Comparison of ENCODE assay signal across 1 cellular context in the genomic region with DNA sequence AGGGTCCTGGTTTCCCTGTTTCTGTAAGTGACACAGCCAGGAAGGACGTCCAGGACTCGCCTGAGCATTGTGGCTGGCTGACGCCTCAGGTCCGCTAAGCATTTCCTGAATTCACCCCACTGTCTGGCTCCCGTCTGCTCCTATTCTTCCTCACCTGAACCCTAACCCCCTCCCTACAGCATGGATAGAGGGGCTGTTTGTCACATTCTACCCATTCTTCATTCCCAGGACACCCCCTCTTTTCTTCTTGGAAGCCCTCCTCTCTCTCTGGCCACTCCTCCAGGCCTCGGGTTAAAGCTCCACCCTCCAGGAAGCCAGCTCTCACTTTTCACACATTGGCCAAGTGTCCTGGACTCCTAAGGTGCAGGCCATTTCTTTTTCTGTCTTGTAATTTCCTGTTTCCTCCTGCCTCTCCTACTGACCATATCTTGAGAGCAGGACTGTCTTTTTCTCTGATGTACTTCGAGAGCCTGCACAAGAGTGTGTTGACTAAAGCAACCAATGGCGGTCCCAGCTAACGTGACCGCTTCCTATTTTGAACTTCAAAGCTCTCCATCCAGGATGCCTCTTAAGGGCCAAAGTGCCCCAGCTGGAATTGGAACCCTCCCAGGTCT.
A peak's percentile ranks its signal among the peaks of the same experiment; 100 is the strongest.
TF ChIP-seq lines count a peak whose summit lies in the region.

No MANE protein-coding gene starts in this region.

TF ChIP-seq in HepG2, 621 proteins besides CTCF, POLR2A, EP300 and RAD21 (continued from another document and continues in another):
- TF ChIP-seq, protein P1, sequence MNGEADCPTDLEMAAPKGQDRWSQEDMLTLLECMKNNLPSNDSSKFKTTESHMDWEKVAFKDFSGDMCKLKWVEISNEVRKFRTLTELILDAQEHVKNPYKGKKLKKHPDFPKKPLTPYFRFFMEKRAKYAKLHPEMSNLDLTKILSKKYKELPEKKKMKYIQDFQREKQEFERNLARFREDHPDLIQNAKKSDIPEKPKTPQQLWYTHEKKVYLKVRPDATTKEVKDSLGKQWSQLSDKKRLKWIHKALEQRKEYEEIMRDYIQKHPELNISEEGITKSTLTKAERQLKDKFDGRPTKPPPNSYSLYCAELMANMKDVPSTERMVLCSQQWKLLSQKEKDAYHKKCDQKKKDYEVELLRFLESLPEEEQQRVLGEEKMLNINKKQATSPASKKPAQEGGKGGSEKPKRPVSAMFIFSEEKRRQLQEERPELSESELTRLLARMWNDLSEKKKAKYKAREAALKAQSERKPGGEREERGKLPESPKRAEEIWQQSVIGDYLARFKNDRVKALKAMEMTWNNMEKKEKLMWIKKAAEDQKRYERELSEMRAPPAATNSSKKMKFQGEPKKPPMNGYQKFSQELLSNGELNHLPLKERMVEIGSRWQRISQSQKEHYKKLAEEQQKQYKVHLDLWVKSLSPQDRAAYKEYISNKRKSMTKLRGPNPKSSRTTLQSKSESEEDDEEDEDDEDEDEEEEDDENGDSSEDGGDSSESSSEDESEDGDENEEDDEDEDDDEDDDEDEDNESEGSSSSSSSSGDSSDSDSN (CRISPR knock-in tag; IDR thresholded peaks at IDR 0.05), result no peak
- TF ChIP-seq SAP130 (CRISPR knock-in tag; IDR thresholded peaks at IDR 0.05; ENCODE audit: low read depth) (peak; percentile 45), SMC3 (IDR thresholded peaks at IDR 0.05; ENCODE audit: low read length) (no peak), ZBTB42 (CRISPR knock-in tag; IDR thresholded peaks at IDR 0.05) (no peak), ESRRA (CRISPR knock-in tag; IDR thresholded peaks at IDR 0.05; ENCODE audit: low read depth) (no peak), RNF2 (conservative IDR thresholded peaks at IDR 0.05; ENCODE audit: low read depth) (peak; percentile 55), LCORL (IDR thresholded peaks at IDR 0.05) (no peak), LCORL (CRISPR knock-in tag; IDR thresholded peaks at IDR 0.05) (no peak), ARID2 (CRISPR knock-in tag; IDR thresholded peaks at IDR 0.05; ENCODE audit: borderline replicate concordance) (no peak), TEAD2 (CRISPR knock-in tag; IDR thresholded peaks at IDR 0.05) (no peak), NFKB2 (CRISPR knock-in tag; IDR thresholded peaks at IDR 0.05; ENCODE audit: borderline replicate concordance) (0 out of 2 replicates have a peak, but pooled peaks have one; percentile 35), TGIF2 (CRISPR knock-in tag; IDR thresholded peaks at IDR 0.05) (peak; percentile 48; the same call in 1 of the 2 replicates), MEF2D (CRISPR knock-in tag; IDR thresholded peaks at IDR 0.05) (0 out of 2 replicates have a peak, but pooled peaks have one; percentile 25), TBL1XR1 (IDR thresholded peaks at IDR 0.05; ENCODE audit: borderline replicate concordance, low read length, partially characterized antibody) (no peak), ZSCAN21 (CRISPR knock-in tag; IDR thresholded peaks at IDR 0.05; ENCODE audit: borderline replicate concordance) (peak; percentile 58; the same call in 1 of the 2 replicates), ZNF773 (CRISPR knock-in tag; IDR thresholded peaks at IDR 0.05; ENCODE audit: borderline replicate concordance) (no peak), HDAC6 (IDR thresholded peaks at IDR 0.05; ENCODE audit: low read depth, low read length) (no peak), TEAD3 (CRISPR knock-in tag; optimal IDR thresholded peaks at IDR 0.05; ENCODE audit: borderline replicate concordance) (peak; percentile 4), SRSF4 (IDR thresholded peaks at IDR 0.05; ENCODE audit: low read depth, low read length, poor library complexity, severe bottlenecking) (no peak), FOSL2 (CRISPR knock-in tag; IDR thresholded peaks at IDR 0.05) (no peak), ZMYM4 (CRISPR knock-in tag; IDR thresholded peaks at IDR 0.05) (no peak), RFX3 (CRISPR knock-in tag; IDR thresholded peaks at IDR 0.05) (no peak), RARA (CRISPR knock-in tag; IDR thresholded peaks at IDR 0.05) (0 out of 2 replicates have a peak, but pooled peaks have one; percentile 7), ZBTB3 (CRISPR knock-in tag; IDR thresholded peaks at IDR 0.05; ENCODE audit: borderline replicate concordance, low read depth) (no peak), ZNF558 (CRISPR knock-in tag; IDR thresholded peaks at IDR 0.05; ENCODE audit: borderline replicate concordance) (no peak), GABPB1 (CRISPR knock-in tag; IDR thresholded peaks at IDR 0.05) (peak; percentile 38; the same call in 1 of the 2 replicates), ZNF17 (CRISPR knock-in tag; IDR thresholded peaks at IDR 0.05) (no peak), PHF20 (CRISPR knock-in tag; IDR thresholded peaks at IDR 0.05) (peak; percentile 37; the same call in 1 of the 2 replicates), ZNF589 (CRISPR knock-in tag; conservative IDR thresholded peaks at IDR 0.05) (no peak), POLR2G (IDR thresholded peaks at IDR 0.05; ENCODE audit: low read depth, low read length) (peak; percentile 55; the same call in 1 of the 2 replicates), PTBP1 (IDR thresholded peaks at IDR 0.05; ENCODE audit: low read depth, low read length, poor library complexity, severe bottlenecking) (no peak), NFYB (CRISPR knock-in tag; IDR thresholded peaks at IDR 0.05) (0 out of 2 replicates have a peak, but pooled peaks have one; percentile 21), ZFP36L2 (CRISPR knock-in tag; IDR thresholded peaks at IDR 0.05) (no peak), ZNF605 (CRISPR knock-in tag; IDR thresholded peaks at IDR 0.05) (no peak), ZNF737 (CRISPR knock-in tag; IDR thresholded peaks at IDR 0.05; ENCODE audit: borderline replicate concordance) (no peak), ZKSCAN1 (IDR thresholded peaks at IDR 0.05; ENCODE audit: low read length) (no peak), HOXA7 (CRISPR knock-in tag; IDR thresholded peaks at IDR 0.05) (no peak)
- TF ChIP-seq, protein P2, sequence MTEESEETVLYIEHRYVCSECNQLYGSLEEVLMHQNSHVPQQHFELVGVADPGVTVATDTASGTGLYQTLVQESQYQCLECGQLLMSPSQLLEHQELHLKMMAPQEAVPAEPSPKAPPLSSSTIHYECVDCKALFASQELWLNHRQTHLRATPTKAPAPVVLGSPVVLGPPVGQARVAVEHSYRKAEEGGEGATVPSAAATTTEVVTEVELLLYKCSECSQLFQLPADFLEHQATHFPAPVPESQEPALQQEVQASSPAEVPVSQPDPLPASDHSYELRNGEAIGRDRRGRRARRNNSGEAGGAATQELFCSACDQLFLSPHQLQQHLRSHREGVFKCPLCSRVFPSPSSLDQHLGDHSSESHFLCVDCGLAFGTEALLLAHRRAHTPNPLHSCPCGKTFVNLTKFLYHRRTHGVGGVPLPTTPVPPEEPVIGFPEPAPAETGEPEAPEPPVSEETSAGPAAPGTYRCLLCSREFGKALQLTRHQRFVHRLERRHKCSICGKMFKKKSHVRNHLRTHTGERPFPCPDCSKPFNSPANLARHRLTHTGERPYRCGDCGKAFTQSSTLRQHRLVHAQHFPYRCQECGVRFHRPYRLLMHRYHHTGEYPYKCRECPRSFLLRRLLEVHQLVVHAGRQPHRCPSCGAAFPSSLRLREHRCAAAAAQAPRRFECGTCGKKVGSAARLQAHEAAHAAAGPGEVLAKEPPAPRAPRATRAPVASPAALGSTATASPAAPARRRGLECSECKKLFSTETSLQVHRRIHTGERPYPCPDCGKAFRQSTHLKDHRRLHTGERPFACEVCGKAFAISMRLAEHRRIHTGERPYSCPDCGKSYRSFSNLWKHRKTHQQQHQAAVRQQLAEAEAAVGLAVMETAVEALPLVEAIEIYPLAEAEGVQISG (CRISPR knock-in tag; IDR thresholded peaks at IDR 0.05), result peak; percentile 15; the same call in 1 of the 2 replicates
- TF ChIP-seq, protein P3, sequence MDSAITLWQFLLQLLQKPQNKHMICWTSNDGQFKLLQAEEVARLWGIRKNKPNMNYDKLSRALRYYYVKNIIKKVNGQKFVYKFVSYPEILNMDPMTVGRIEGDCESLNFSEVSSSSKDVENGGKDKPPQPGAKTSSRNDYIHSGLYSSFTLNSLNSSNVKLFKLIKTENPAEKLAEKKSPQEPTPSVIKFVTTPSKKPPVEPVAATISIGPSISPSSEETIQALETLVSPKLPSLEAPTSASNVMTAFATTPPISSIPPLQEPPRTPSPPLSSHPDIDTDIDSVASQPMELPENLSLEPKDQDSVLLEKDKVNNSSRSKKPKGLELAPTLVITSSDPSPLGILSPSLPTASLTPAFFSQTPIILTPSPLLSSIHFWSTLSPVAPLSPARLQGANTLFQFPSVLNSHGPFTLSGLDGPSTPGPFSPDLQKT (CRISPR knock-in tag; IDR thresholded peaks at IDR 0.05; ENCODE audit: borderline replicate concordance), result no peak
- TF ChIP-seq, protein P4, sequence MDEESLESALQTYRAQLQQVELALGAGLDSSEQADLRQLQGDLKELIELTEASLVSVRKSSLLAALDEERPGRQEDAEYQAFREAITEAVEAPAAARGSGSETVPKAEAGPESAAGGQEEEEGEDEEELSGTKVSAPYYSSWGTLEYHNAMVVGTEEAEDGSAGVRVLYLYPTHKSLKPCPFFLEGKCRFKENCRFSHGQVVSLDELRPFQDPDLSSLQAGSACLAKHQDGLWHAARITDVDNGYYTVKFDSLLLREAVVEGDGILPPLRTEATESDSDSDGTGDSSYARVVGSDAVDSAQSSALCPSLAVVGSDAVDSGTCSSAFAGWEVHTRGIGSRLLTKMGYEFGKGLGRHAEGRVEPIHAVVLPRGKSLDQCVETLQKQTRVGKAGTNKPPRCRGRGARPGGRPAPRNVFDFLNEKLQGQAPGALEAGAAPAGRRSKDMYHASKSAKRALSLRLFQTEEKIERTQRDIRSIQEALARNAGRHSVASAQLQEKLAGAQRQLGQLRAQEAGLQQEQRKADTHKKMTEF (CRISPR knock-in tag; IDR thresholded peaks at IDR 0.05), result 0 out of 2 replicates have a peak, but pooled peaks have one; percentile 25
- TF ChIP-seq, protein P5, sequence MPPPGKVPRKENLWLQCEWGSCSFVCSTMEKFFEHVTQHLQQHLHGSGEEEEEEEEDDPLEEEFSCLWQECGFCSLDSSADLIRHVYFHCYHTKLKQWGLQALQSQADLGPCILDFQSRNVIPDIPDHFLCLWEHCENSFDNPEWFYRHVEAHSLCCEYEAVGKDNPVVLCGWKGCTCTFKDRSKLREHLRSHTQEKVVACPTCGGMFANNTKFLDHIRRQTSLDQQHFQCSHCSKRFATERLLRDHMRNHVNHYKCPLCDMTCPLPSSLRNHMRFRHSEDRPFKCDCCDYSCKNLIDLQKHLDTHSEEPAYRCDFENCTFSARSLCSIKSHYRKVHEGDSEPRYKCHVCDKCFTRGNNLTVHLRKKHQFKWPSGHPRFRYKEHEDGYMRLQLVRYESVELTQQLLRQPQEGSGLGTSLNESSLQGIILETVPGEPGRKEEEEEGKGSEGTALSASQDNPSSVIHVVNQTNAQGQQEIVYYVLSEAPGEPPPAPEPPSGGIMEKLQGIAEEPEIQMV (CRISPR knock-in tag; IDR thresholded peaks at IDR 0.05; ENCODE audit: low read depth), result peak; percentile 78; the same call in 1 of the 2 replicates
- TF ChIP-seq, protein P6, sequence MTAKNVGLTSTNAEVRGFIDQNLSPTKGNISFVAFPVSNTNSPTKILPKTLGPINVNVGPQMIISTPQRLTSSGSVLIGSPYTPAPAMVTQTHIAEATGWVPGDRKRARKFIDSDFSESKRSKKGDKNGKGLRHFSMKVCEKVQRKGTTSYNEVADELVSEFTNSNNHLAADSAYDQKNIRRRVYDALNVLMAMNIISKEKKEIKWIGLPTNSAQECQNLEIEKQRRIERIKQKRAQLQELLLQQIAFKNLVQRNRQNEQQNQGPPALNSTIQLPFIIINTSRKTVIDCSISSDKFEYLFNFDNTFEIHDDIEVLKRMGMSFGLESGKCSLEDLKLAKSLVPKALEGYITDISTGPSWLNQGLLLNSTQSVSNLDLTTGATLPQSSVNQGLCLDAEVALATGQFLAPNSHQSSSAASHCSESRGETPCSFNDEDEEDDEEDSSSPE (CRISPR knock-in tag; IDR thresholded peaks at IDR 0.05), result peak; percentile 44; the same call in 1 of the 2 replicates
- TF ChIP-seq, protein P7, sequence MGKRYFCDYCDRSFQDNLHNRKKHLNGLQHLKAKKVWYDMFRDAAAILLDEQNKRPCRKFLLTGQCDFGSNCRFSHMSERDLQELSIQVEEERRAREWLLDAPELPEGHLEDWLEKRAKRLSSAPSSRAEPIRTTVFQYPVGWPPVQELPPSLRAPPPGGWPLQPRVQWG (CRISPR knock-in tag; IDR thresholded peaks at IDR 0.05; ENCODE audit: borderline replicate concordance, low read depth), result no peak
- TF ChIP-seq, protein P8, sequence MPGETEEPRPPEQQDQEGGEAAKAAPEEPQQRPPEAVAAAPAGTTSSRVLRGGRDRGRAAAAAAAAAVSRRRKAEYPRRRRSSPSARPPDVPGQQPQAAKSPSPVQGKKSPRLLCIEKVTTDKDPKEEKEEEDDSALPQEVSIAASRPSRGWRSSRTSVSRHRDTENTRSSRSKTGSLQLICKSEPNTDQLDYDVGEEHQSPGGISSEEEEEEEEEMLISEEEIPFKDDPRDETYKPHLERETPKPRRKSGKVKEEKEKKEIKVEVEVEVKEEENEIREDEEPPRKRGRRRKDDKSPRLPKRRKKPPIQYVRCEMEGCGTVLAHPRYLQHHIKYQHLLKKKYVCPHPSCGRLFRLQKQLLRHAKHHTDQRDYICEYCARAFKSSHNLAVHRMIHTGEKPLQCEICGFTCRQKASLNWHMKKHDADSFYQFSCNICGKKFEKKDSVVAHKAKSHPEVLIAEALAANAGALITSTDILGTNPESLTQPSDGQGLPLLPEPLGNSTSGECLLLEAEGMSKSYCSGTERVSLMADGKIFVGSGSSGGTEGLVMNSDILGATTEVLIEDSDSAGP (CRISPR knock-in tag; IDR thresholded peaks at IDR 0.05; ENCODE audit: borderline replicate concordance), result peak; percentile 40; the same call in 1 of the 2 replicates
- TF ChIP-seq, protein P9, sequence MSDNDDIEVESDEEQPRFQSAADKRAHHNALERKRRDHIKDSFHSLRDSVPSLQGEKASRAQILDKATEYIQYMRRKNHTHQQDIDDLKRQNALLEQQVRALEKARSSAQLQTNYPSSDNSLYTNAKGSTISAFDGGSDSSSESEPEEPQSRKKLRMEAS (IDR thresholded peaks at IDR 0.05), result peak; percentile 52
- TF ChIP-seq, protein P10, sequence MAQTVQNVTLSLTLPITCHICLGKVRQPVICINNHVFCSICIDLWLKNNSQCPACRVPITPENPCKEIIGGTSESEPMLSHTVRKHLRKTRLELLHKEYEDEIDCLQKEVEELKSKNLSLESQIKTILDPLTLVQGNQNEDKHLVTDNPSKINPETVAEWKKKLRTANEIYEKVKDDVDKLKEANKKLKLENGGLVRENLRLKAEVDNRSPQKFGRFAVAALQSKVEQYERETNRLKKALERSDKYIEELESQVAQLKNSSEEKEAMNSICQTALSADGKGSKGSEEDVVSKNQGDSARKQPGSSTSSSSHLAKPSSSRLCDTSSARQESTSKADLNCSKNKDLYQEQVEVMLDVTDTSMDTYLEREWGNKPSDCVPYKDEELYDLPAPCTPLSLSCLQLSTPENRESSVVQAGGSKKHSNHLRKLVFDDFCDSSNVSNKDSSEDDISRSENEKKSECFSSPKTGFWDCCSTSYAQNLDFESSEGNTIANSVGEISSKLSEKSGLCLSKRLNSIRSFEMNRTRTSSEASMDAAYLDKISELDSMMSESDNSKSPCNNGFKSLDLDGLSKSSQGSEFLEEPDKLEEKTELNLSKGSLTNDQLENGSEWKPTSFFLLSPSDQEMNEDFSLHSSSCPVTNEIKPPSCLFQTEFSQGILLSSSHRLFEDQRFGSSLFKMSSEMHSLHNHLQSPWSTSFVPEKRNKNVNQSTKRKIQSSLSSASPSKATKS (CRISPR knock-in tag; IDR thresholded peaks at IDR 0.05), result no peak; the same call in 1 of the 2 replicates
- TF ChIP-seq, protein P11, sequence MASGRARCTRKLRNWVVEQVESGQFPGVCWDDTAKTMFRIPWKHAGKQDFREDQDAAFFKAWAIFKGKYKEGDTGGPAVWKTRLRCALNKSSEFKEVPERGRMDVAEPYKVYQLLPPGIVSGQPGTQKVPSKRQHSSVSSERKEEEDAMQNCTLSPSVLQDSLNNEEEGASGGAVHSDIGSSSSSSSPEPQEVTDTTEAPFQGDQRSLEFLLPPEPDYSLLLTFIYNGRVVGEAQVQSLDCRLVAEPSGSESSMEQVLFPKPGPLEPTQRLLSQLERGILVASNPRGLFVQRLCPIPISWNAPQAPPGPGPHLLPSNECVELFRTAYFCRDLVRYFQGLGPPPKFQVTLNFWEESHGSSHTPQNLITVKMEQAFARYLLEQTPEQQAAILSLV (CRISPR knock-in tag; IDR thresholded peaks at IDR 0.05; ENCODE audit: borderline replicate concordance), result no peak
